ENCODE assay signal across 1 cellular context in the genomic region with DNA sequence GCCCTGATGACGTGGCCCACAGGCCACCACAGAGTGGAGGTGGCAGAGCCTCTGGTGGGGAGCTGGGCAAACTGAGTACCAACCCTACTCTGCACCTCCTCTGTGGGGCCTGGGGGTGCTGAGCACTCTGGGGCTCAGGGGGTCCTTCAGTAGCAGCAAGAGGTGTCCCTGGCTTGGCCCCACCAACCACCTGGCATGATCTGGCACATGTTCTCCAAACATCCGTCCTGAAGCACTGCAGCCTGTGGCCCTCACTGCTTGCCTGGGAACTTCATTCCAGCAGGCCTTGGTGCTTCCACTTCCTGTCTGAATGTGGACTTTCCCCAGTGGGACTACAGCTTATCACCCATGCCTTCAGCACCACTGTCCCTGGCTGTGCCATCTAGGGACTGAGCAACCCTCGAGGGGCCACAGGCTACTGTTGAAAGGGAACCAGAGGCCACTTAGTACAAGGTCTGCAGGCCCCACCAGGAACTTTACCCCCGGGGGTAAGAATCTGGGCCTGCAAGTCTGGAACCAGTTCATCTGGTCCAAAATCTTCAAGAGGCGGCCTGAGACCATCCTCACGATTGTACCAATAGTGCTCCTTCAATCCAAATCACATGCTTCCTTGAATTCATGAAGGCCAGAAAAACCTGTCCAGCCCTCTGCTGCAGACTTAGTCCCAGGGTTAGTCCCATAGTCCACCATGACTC.
TF ChIP-seq lines count a peak whose summit lies in the region.

No MANE protein-coding gene starts in this region.

TF ChIP-seq in GM12878, 131 proteins besides CTCF, POLR2A, EP300 and RAD21:
- TF ChIP-seq POLR2AphosphoS5 (IDR thresholded peaks at IDR 0.05; ENCODE audit: low read length) (0 out of 2 replicates have a peak, but pooled peaks have one; percentile 15), EED (IDR thresholded peaks at IDR 0.05; ENCODE audit: low read depth) (no peak)
